31 cellular contexts compared by ENCODE assay signal in genomic region chr16:78666318-78666717, GRCh38.
"Had no signal": no experiment of that assay in that cellular context is flagged by ENCODE, and none has a peak within 500 bp of the region (broad histone marks: within the 10 kb centered on the region; RNA-seq: fewer than 3 reads in every experiment).

No MANE protein-coding gene starts in this region.

- H2AFZ ChIP-seq: PC-9 had no signal

- H3K4me3 ChIP-seq: PC-9 had no signal

- FAIRE-seq: RCC 7860, TTC549 had no signal

- DNase-seq: activated CD4-positive, alpha-beta T cell treated with anti-CD3 and anti-CD28 coated beads for 36 hours; activated CD4-positive, alpha-beta T cell treated with anti-CD3 and anti-CD28 coated beads, Interleukin-2, amount 10 ng/mL, durations not matched to agents 7 days and 5 days; activated CD4-positive, alpha-beta T cell treated with anti-CD3 and anti-CD28 coated beads, Interleukin-2, amount 50 U/mL, for 48 hours; activated CD8-positive, alpha-beta T cell treated with anti-CD3 and anti-CD28 coated beads, Interleukin-2, amount 10 ng/mL, durations not matched to agents 7 days and 5 days; activated effector memory CD4-positive, alpha-beta T cell treated with Interleukin-2 at 50 U/mL for 16 hours; activated naive CD4-positive, alpha-beta T cell; activated naive CD4-positive, alpha-beta T cell treated with anti-CD3 and anti-CD28 coated beads, Interleukin-2, amount 50 U/mL, for 16 hours; activated naive CD8-positive, alpha-beta T cell treated with anti-CD3 and anti-CD28 coated beads for 36 hours; activated T-cell treated with anti-CD3 and anti-CD28 coated beads, Interleukin-2, amount 50 U/mL, for 24 hours; amniotic stem cell; aorta; brain microvascular endothelial cell; central memory CD4-positive, alpha-beta T cell; Karpas-422; KBM-7; NCI-H1105; NCI-H1417 treated with DMSO at 0.1 percent for 48 hours; NCI-H187 treated with DMSO at 0.1 percent for 48 hours; NCI-H2081; NCI-H2171 treated with DMSO at 0.1 percent for 48 hours; NCI-H226; NCI-H446 treated with DMSO at 0.1 percent for 48 hours; NCI-H69; PC-9; SIG-M5 had no signal

- H3K4me2 ChIP-seq: PC-9 had no signal

- ATAC-seq: activated CD4-positive, alpha-beta T cell treated with anti-CD3 and anti-CD28 coated beads for 36 hours; activated CD4-positive, CD25-positive, alpha-beta regulatory T cell treated with anti-CD3 and anti-CD28 coated beads, Interleukin-2, amount 50 U/mL, for 24 hours; activated CD8-positive, alpha-beta T cell treated with anti-CD3 and anti-CD28 coated beads, Interleukin-2, amount 10 ng/mL, durations not matched to agents 7 days and 5 days; Right ventricle myocardium inferior; WTC11 had no signal

- H3K27me3 ChIP-seq: brain microvascular endothelial cell had no signal

- H3K27ac ChIP-seq: brain microvascular endothelial cell, PC-9, RWPE1 had no signal

- H3K36me3 ChIP-seq: brain microvascular endothelial cell had no signal
